Comparison of ENCODE assay signal across 1 cellular context in the genomic region with DNA sequence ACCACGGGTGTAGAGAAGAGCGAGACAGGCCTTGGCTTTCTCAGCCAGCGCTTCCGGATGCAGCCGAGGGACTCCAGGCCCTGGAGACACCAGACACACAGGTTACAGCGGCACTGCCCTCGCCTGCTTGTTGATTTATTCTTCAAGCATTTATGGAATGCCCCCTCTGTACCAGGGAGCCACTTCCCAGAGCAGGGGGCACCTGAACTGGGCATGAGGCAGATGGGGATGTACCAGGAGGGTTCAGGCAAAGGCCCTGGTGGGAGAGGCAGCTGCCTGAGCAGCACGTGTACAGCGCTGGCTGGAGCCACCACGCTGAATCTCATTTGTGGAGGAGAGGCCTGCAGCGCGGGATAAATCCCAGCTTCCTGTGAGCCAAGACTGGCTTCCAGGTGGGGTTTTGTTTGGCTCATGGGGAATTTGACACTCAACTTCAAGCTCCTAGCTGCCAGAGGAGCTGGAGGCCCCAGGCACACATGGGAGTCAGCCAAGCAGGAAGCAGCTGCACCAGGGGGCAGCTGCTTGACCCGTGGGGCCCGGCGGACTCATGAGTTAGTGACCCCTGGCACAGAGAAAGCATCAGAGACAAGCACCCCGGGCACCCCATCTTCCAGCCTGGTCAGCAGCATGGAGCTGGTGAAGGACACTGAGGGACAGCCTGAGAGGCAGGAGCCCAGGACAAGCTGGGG.
A peak's percentile ranks its signal among the peaks of the same experiment; 100 is the strongest.
TF ChIP-seq lines count a peak whose summit lies in the region.

No MANE protein-coding gene starts in this region.

TF ChIP-seq in endothelial cell of umbilical vein, 7 proteins besides CTCF, POLR2A, EP300 and RAD21:
- TF ChIP-seq FOS (IDR thresholded peaks at IDR 0.05; ENCODE audit: borderline replicate concordance, insufficient read depth, low read length) (no peak), POLR2AphosphoS5 (IDR thresholded peaks at IDR 0.05; ENCODE audit: insufficient read depth, low read depth, low read length) (peak; percentile 36)
- TF ChIP-seq, protein P1, sequence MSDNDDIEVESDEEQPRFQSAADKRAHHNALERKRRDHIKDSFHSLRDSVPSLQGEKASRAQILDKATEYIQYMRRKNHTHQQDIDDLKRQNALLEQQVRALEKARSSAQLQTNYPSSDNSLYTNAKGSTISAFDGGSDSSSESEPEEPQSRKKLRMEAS (IDR thresholded peaks at IDR 0.05; ENCODE audit: insufficient read depth, insufficient read length), result peak; percentile 60
